15 cellular contexts compared by ENCODE assay signal in genomic region chr17:79543566-79543965, GRCh38.
"Had no signal": no experiment of that assay in that cellular context is flagged by ENCODE, and none has a peak within 500 bp of the region (broad histone marks: within the 10 kb centered on the region; RNA-seq: fewer than 3 reads in every experiment).

No MANE protein-coding gene starts in this region.

- H3K27ac Mint-ChIP-seq: activated naive CD4-positive, alpha-beta T cell treated with anti-CD3 and anti-CD28 coated beads, Interleukin-2, amount 50 U/mL, for 24 hours; nephron progenitor cell; T-helper 17 cell had no signal

- H3K9me3 ChIP-seq: left ventricle myocardium inferior, right atrium auricular region, transverse colon, vagina had no signal

- H3K27ac ChIP-seq: cardiac muscle cell, left ventricle myocardium inferior, right atrium auricular region, transverse colon, vagina, WERI-Rb-1 had no signal

- ATAC-seq: stimulated activated naive CD8-positive, alpha-beta T cell treated with anti-CD3 and anti-CD28 coated beads, Interleukin-15, Interleukin-2, amounts not matched to agents 100 U/mL and 50 U/mL, for 24 hours; T-helper 17 cell had no signal

- H3K4me1 ChIP-seq: left ventricle myocardium inferior, right atrium auricular region, transverse colon, vagina had no signal

- H3K36me3 Mint-ChIP-seq: activated naive CD4-positive, alpha-beta T cell treated with anti-CD3 and anti-CD28 coated beads, Interleukin-2, amount 50 U/mL, for 24 hours had no signal

- H3K27me3 Mint-ChIP-seq: activated naive CD4-positive, alpha-beta T cell treated with anti-CD3 and anti-CD28 coated beads, Interleukin-2, amount 50 U/mL, for 24 hours had no signal

- H3K4me3 ChIP-seq: cardiac muscle cell, left ventricle myocardium inferior, right atrium auricular region, transverse colon, vagina had no signal

- H3K27me3 ChIP-seq: cardiac muscle cell, right atrium auricular region, vagina had no signal

- H3K4me3 Mint-ChIP-seq: activated naive CD4-positive, alpha-beta T cell treated with anti-CD3 and anti-CD28 coated beads, Interleukin-2, amount 50 U/mL, for 24 hours; nephron progenitor cell; T-helper 17 cell had no signal

- H3K36me3 ChIP-seq: cardiac muscle cell, left ventricle myocardium inferior, right atrium auricular region, transverse colon, vagina, WERI-Rb-1 had no signal

- H3K4me1 Mint-ChIP-seq: activated naive CD4-positive, alpha-beta T cell treated with anti-CD3 and anti-CD28 coated beads, Interleukin-2, amount 50 U/mL, for 24 hours; T-helper 17 cell had no signal

- DNase-seq: activated CD4-positive, alpha-beta T cell treated with anti-CD3 and anti-CD28 coated beads, Interleukin-2, amount 50 U/mL, for 4 hours; activated gamma-delta T cell; erythroblast; left ventricle myocardium inferior; mammary epithelial cell; nephron progenitor cell; stimulated activated CD4-positive, alpha-beta T cell treated with anti-CD3 and anti-CD28 coated beads, Interleukin-2, amount 100 ng/mL, for 24 hours; stimulated activated naive CD8-positive, alpha-beta T cell treated with anti-CD3 and anti-CD28 coated beads, Interleukin-15, Interleukin-2, amounts not matched to agents 100 U/mL and 50 U/mL, for 24 hours; T-helper 17 cell; transverse colon; WERI-Rb-1 had no signal

- H3K9me3 Mint-ChIP-seq: activated naive CD4-positive, alpha-beta T cell treated with anti-CD3 and anti-CD28 coated beads, Interleukin-2, amount 50 U/mL, for 24 hours; nephron progenitor cell had no signal
